Comparison of ENCODE assay signal across 28 cellular contexts in the genomic region with DNA sequence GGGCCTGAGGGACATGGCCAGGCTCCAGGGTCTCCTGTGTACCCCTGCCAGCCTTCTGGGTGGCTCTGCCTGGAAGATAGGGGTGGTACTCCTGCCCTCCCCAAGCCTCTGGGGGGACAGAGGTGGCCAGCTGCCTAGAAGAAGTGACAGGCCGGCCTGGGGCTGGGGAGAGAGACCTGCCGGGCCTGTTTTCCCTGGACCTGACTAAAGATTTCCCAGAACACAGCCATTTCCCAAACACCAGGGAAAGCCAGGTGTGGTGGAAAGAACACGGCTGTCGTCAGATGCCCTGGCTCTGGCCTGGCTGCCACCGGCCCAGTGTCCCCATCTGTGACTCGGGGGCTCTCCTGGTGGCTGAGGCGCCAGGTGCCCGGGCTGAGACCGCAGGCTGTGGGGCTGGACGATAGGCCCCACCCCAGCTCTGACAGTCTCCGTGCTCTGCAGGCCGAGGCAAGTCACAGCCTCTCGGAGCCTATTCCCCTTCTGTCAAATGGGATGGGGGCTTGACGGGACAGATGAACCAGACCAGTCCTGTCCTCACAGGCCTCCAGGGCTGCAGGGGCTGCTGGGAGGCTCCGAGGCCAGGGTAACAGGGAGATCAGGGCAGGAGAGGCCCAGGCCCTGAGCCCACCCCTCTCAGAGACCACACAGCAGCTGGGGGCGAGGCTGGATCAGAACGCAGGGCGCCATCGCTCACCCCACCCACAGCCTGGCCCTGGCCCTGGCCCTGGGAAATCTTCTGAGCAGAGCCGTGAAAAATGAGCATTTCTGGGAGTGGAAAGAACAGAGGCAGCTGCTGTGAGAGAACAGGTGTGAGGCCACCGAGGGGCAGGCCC. TPM values are rescaled to one million over a fixed set of nuclear protein-coding genes. Genes with fewer than 3 reads are reported as not detected.
DNase-seq lines count a peak whose midpoint lies in the region; ATAC-seq and TF ChIP-seq lines count a peak whose summit lies in the region.
"Had no signal": no experiment of that assay in that cellular context is flagged by ENCODE, and none has a peak within 500 bp of the region (broad histone marks: within the 10 kb centered on the region; RNA-seq: fewer than 3 reads in every experiment).

No MANE protein-coding gene starts in this region.

- H3K36me3 Mint-ChIP-seq in GM23338 (ENCODE audit: low read depth), result no peaks in the 10 kb centered on the region
- H3K36me3 Mint-ChIP-seq: activated naive CD4-positive, alpha-beta T cell treated with anti-CD3 and anti-CD28 coated beads, Interleukin-2, amount 50 U/mL, for 24 hours; brain; mesothelial cell of epicardium had no signal

- intact Hi-C loops in spleen (cut with DNase I; ENCODE audit: low total_unique reads), result loop anchor here (5.0 to 10.0 kb wide), 2 partner anchors 428 to 475 kb away; a partner anchor contains a TSS
- intact Hi-C loops in posterior vena cava (cut with DNase I), result loop anchor here in 1 of 2 donors (2.0 to 10.0 kb wide), 2 partner anchors 45 to 425 kb away; a partner anchor contains a TSS

- H3K27ac Mint-ChIP-seq in GM23338, result no peak overlapping the region
- H3K27ac Mint-ChIP-seq: activated T-helper 2 cell treated with anti-CD3 and anti-CD28 coated beads, Interferon-gamma antibody, Interleukin-2, Interleukin-4, amounts not matched to agents 10 μg/mL and 5 μg/mL and 100 μg/mL, durations not matched to agents 14 hours and 24 hours and 36 hours; mesothelial cell of epicardium; naive thymus-derived CD8-positive, alpha-beta T cell had no signal

- H3K4me3 Mint-ChIP-seq in GM23338, result no peak overlapping the region
- H3K4me3 Mint-ChIP-seq: activated naive CD4-positive, alpha-beta T cell treated with anti-CD3 and anti-CD28 coated beads, Interleukin-2, amount 50 U/mL, for 24 hours; brain; CD14-positive monocyte; mesothelial cell of epicardium; naive thymus-derived CD8-positive, alpha-beta T cell had no signal

- no peaks in the 10 kb centered on the region for H4K20me1 ChIP-seq in GM23338 (replicated peaks; ENCODE audit: insufficient read depth)

- H3K9me2 ChIP-seq in GM23338 (ENCODE audit: insufficient read depth), result no peaks in the 10 kb centered on the region

- CTCF ChIA-PET in RWPE1 (lab: Yijun Ruan, JAX), result interaction anchor here (6.4 kb wide), 1 partner anchor 46 kb away, joined by 55 read pairs; a partner anchor contains a TSS

- POLR2A ChIA-PET in RWPE1 (lab: Yijun Ruan, JAX; ENCODE audit: low non-redundant PET), result no interaction called here

- no peaks in the 10 kb centered on the region for H3K9me3 ChIP-seq in spleen
- H3K9me3 ChIP-seq: gastroesophageal sphincter had no signal

- H3K4me1 ChIP-seq in spleen (peaks cover 19 to 64% (median 48%) of the 10 kb centered on the region in 6 donors), GM23338 (ENCODE audit: insufficient read depth) (no peaks in the 10 kb centered on the region)

- no peak for ATAC-seq in GM18498 (IDR thresholded peaks at IDR 0.05; ENCODE audit: unreplicated experiment)
- ATAC-seq in GM23338, result no peak
- ATAC-seq: gastroesophageal sphincter; naive thymus-derived CD8-positive, alpha-beta T cell had no signal

- DNase-seq in RWPE1 (ENCODE audit: low spot score) (no peak), epithelial cell of esophagus (ENCODE audit: low read depth) (peak; percentile 22), spleen (no peak), posterior vena cava (ENCODE audit: low spot score) (no peak), GM23338 (ENCODE audit: low spot score) (no peak)
- DNase-seq: activated CD4-positive, alpha-beta T cell treated with anti-CD3 and anti-CD28 coated beads for 48 hours; amniotic stem cell; DND-41; GF-D8; IMR-90; kidney glomerular epithelial cell; naive thymus-derived CD8-positive, alpha-beta T cell; NCI-H146; NCI-H2107; NCI-H345; nucleus accumbens; stimulated activated naive CD4-positive, alpha-beta T cell; SW 1271; T-helper 9 cell had no signal

- H3K4me2 ChIP-seq in GM23338, result no peak overlapping the region

- H3K36me3 ChIP-seq in spleen (peaks cover 0 to 87% (median 51%) of the 10 kb centered on the region in 6 donors), GM23338 (ENCODE audit: insufficient read depth) (no peaks in the 10 kb centered on the region; the same call in 1 of the 2 replicates)

- no peaks in the 10 kb centered on the region for H3F3A ChIP-seq in GM23338 (replicated peaks; ENCODE audit: low read depth)

- H2AFZ ChIP-seq in GM23338, result no peak overlapping the region

- no peaks in the 10 kb centered on the region for H3K4me1 Mint-ChIP-seq in GM23338
- H3K4me1 Mint-ChIP-seq: brain, mesothelial cell of epicardium had no signal

- WGBS in spleen, 5 donors, result 82 to 91% (median 86%) methylated on average over 9 to 21 of the region's 21 CpGs

- H3K27ac ChIP-seq in RWPE1 (peak overlapping the region; percentile 57), spleen (peak overlapping the region; percentile 55 to 86 (median 78)), GM23338 (ENCODE audit: low read depth) (no peak overlapping the region)

- peaks cover 7% of the 10 kb centered on the region for H3K27me3 Mint-ChIP-seq in GM23338 (ENCODE audit: insufficient read depth, low read depth, poor library complexity)
- H3K27me3 Mint-ChIP-seq: activated naive CD4-positive, alpha-beta T cell treated with anti-CD3 and anti-CD28 coated beads, Interleukin-2, amount 50 U/mL, for 24 hours; brain; naive thymus-derived CD8-positive, alpha-beta T cell had no signal

- no peak for TF ChIP-seq POLR2A in spleen (IDR thresholded peaks at IDR 0.05)

- TF ChIP-seq CTCF in RWPE1 (conservative IDR thresholded peaks at IDR 0.05; ENCODE audit: low read depth) (no peak), epithelial cell of esophagus (IDR thresholded peaks at IDR 0.05; ENCODE audit: insufficient read depth, low read depth, low read length, missing control alignments) (no peak), spleen (IDR thresholded peaks at IDR 0.05 in 8 of 11, conservative IDR thresholded peaks at IDR 0.05 in 3 of 11) (no peak), GM23338 (conservative IDR thresholded peaks at IDR 0.05; ENCODE audit: low read depth in 2 of 2) (no peak)

- H3K9me3 Mint-ChIP-seq in GM23338, result no peaks in the 10 kb centered on the region
- H3K9me3 Mint-ChIP-seq: activated naive CD4-positive, alpha-beta T cell treated with anti-CD3 and anti-CD28 coated beads, Interleukin-2, amount 50 U/mL, for 24 hours; activated T-helper 2 cell treated with anti-CD3 and anti-CD28 coated beads, Interferon-gamma antibody, Interleukin-2, Interleukin-4, amounts not matched to agents 10 μg/mL and 5 μg/mL and 100 μg/mL, durations not matched to agents 14 hours and 24 hours and 36 hours; brain; CD14-positive monocyte; mesothelial cell of epicardium; naive thymus-derived CD8-positive, alpha-beta T cell had no signal

- H3K4me3 ChIP-seq in epithelial cell of esophagus (ENCODE audit: low read length) (no peak overlapping the region), spleen (no peak overlapping the region), GM23338 (no peak overlapping the region)
- H3K4me3 ChIP-seq: gastroesophageal sphincter, skin epidermis had no signal

- H3K27me3 ChIP-seq in spleen (replicated peaks in 1 of 7) (no peaks in the 10 kb centered on the region), GM23338 (ENCODE audit: insufficient read depth) (no peaks in the 10 kb centered on the region)
- H3K27me3 ChIP-seq: gastroesophageal sphincter had no signal

- H3K79me2 ChIP-seq in GM23338 (replicated peaks; ENCODE audit: insufficient read depth), result no peaks in the 10 kb centered on the region

TF ChIP-seq in GM23338, 12 proteins besides CTCF, POLR2A, EP300 and RAD21 (continues in another document):
- TF ChIP-seq CREB1 (CRISPR knock-in tag; IDR thresholded peaks at IDR 0.05; ENCODE audit: low read depth) (no peak), STAT1 (IDR thresholded peaks at IDR 0.05; ENCODE audit: unreplicated experiment) (no peak), EZH2 (IDR thresholded peaks at IDR 0.05; ENCODE audit: low read depth, unreplicated experiment) (no peak), NANOG (IDR thresholded peaks at IDR 0.05; ENCODE audit: borderline replicate concordance) (no peak)

RNA-seq across cellular contexts. Expression of a gene that starts 33.1 kb away (rescaled TPM):
- 10 to 100 TPM in 4 of 7 donors, 1 to 10 TPM in 3; 7.2 to 28.2 (median 11.7) TPM for total RNA-seq in spleen
- 10 to 100 TPM; 16.6 to 24.5 (median 16.8) TPM for polyA plus RNA-seq in spleen
- total RNA-seq in posterior vena cava, result 10 to 100 TPM; 17.2 to 20.4 TPM
- total RNA-seq in GM23338 (2014; rRNA removed; shearing (Covaris generic)), result 15.4 and 22.3 TPM in 2 replicates
- polyA plus RNA-seq in GM23338 (2016; fragmentation: Nextera tagmentation; extraction: Ambion mirVana), result 25.7 and 33.6 TPM in 2 replicates

RNA-seq across cellular contexts. Expression of a gene that starts 33.1 kb away (rescaled TPM):
- total RNA-seq in spleen (100 to 1,000 TPM in 3 of 7 donors, 10 to 100 TPM in 4; 63.7 to 135 (median 99.1) TPM), posterior vena cava (10 to 100 TPM; 16.8 to 19.0 TPM)
- polyA plus RNA-seq in spleen (100 to 1,000 TPM in 1 of 3 donors, 10 to 100 TPM in 2; 55.7 to 132 (median 75.1) TPM), GM23338 (2016; fragmentation: Nextera tagmentation; extraction: Ambion mirVana) (24.9 and 27.8 TPM in 2 replicates)
- 39.6 and 43.4 TPM in 2 replicates for total RNA-seq in GM23338 (2014; rRNA removed; shearing (Covaris generic))

RNA-seq across cellular contexts. Expression of a gene that starts 45.7 kb away (rescaled TPM):
- total RNA-seq in spleen, result 100 to 1,000 TPM; 154 to 249 (median 199) TPM
- polyA plus RNA-seq in spleen, result 100 to 1,000 TPM; 145 to 385 (median 371) TPM
- total RNA-seq in posterior vena cava, result 100 to 1,000 TPM in 1 of 2 donors, 10 to 100 TPM in 1; 99.3 to 103 TPM
- total RNA-seq in GM23338 (2014; rRNA removed; shearing (Covaris generic)), result 56.2 and 70.1 TPM in 2 replicates
- polyA plus RNA-seq in GM23338 (2016; fragmentation: Nextera tagmentation; extraction: Ambion mirVana), result 29.6 and 30.4 TPM in 2 replicates

RNA-seq across cellular contexts. Expression of a gene that starts 53.0 kb away (rescaled TPM):
- total RNA-seq in spleen (1 to 10 TPM; 4.8 to 7.6 (median 6.0) TPM), posterior vena cava (under 1 TPM; 0.43 to 0.56 TPM)
- polyA plus RNA-seq in spleen (1 to 10 TPM; 5.6 to 7.8 (median 7.1) TPM), GM23338 (2016; fragmentation: Nextera tagmentation; extraction: Ambion mirVana) (10.0 and 10.3 TPM in 2 replicates)
- total RNA-seq in GM23338 (2014; rRNA removed; shearing (Covaris generic)), result 19.2 and 19.4 TPM in 2 replicates
- total RNA-seq: cerebellum, IMR-90 had no signal
